13 cellular contexts compared by ENCODE assay signal in the genomic region with DNA sequence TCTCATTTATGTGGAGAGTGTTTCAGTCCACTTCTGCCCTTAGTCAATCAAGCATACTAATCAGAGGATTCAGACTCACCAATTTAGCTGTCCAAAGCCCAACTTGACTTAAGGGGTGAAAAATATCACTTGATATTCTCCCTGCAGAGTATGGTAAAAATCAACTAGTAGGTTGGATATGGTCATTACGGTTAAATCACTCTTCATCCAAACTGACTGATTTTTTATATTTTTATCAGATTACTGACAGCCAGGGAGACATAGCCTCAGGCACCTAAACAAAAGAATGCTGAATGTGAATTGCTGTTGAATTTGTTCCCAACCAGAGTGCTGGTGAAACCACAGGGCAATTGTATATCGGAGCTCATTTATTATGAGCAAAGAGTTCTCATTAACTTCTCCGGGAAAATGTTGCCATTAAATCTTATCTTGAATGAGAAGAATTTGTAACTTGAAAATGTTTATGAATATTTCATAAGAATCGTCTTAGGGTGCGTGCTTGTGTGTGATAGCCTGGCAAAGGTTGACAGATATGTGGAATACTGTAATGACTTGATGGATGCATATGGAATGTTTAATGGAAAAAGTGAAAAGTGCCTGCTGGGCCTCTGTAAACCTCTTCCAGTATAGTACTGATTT.
DNase-seq lines count a peak whose midpoint lies in the region; ATAC-seq and TF ChIP-seq lines count a peak whose summit lies in the region.
"Had no signal": no experiment of that assay in that cellular context is flagged by ENCODE, and none has a peak within 500 bp of the region (broad histone marks: within the 10 kb centered on the region; RNA-seq: fewer than 3 reads in every experiment).

No MANE protein-coding gene starts in this region.

- 52 to 53% methylated on average over 5 of the region's 5 CpGs for WGBS in esophagus squamous epithelium, 2 donors

- no peak overlapping the region for H3K27ac ChIP-seq in esophagus squamous epithelium
- H3K27ac ChIP-seq: body of pancreas, C4-2B, spleen had no signal

- in situ Hi-C loops in HAP-1 (cut with MboI; ENCODE audit: low sequenced_read_pairs) = no loop called here

- H3K4me3 ChIP-seq in BE2C (ENCODE audit: low read depth, low read length) = peak overlapping the region; percentile 9; the same call in 1 of the 2 replicates
- H3K4me3 ChIP-seq in HAP-1 = no peak overlapping the region
- no peak overlapping the region for H3K4me3 ChIP-seq in fibroblast of the aortic adventitia (ENCODE audit: low read depth, low read length)
- no peak overlapping the region for H3K4me3 ChIP-seq in esophagus squamous epithelium
- H3K4me3 ChIP-seq: body of pancreas, spleen had no signal

- intact Hi-C loops in esophagus squamous epithelium (cut with DNase I) = no loop called here

- peak; percentile 32 for DNase-seq in BE2C
- DNase-seq in HAP-1 (ENCODE audit: low spot score in 2 of 2) = peak; percentile 63 to 82
- peak; percentile 95 for DNase-seq in NCI-H69 (lab: John Stamatoyannopoulos, UW)
- DNase-seq in fibroblast of the aortic adventitia (ENCODE audit: low read depth) = peak; percentile 64
- no peak for DNase-seq in esophagus squamous epithelium (lab: John Stamatoyannopoulos, UW)
- no peak for DNase-seq in NCI-H1048 (lab: John Stamatoyannopoulos, UW)
- DNase-seq: body of pancreas, islet precursor cell, spleen had no signal

- TF ChIP-seq CTCF in BE2C (IDR thresholded peaks at IDR 0.05; ENCODE audit: low read depth, low read length) (no peak), fibroblast of the aortic adventitia (IDR thresholded peaks at IDR 0.05; ENCODE audit: insufficient read depth, low read length) (no peak), esophagus squamous epithelium (IDR thresholded peaks at IDR 0.05) (no peak)

- no peak for ATAC-seq in GM21360 (IDR thresholded peaks at IDR 0.05; ENCODE audit: unreplicated experiment)
- ATAC-seq in HG02852 (IDR thresholded peaks at IDR 0.05; ENCODE audit: unreplicated experiment) = no peak
- ATAC-seq: body of pancreas; natural killer cell treated with Interleukin-12 subunit alpha and Interleukin-12 subunit beta and Interleukin-15 and Interleukin-18, amount 100 ng/mL, for 72 hours had no signal

- H3K4me1 ChIP-seq in BE2C (peaks cover 12% of the 10 kb centered on the region), HAP-1 (peaks cover 13% of the 10 kb centered on the region), esophagus squamous epithelium (no peaks in the 10 kb centered on the region)
- H3K4me1 ChIP-seq: body of pancreas, spleen had no signal

- H3K9me3 ChIP-seq in BE2C (no peaks in the 10 kb centered on the region), HAP-1 (no peaks in the 10 kb centered on the region), esophagus squamous epithelium (no peaks in the 10 kb centered on the region)
- H3K9me3 ChIP-seq: body of pancreas, spleen had no signal

- H3K27me3 ChIP-seq in BE2C = no peaks in the 10 kb centered on the region
- no peaks in the 10 kb centered on the region for H3K27me3 ChIP-seq in HAP-1 (ENCODE audit: low read depth)
- H3K27me3 ChIP-seq in esophagus squamous epithelium = no peaks in the 10 kb centered on the region
- H3K27me3 ChIP-seq: body of pancreas, spleen had no signal

- H3K36me3 ChIP-seq in BE2C = no peaks in the 10 kb centered on the region
- H3K36me3 ChIP-seq in HAP-1 (replicated peaks) = no peaks in the 10 kb centered on the region
- no peaks in the 10 kb centered on the region for H3K36me3 ChIP-seq in esophagus squamous epithelium
- H3K36me3 ChIP-seq: spleen had no signal

- TF ChIP-seq POLR2A in esophagus squamous epithelium (IDR thresholded peaks at IDR 0.05) = no peak

Comparison
In these comparisons a context has a peak if more than half of its experiments do, and no peak if none do; other contexts are left out.
1. DNase-seq: peak in BE2C (single experiment), HAP-1 (2 of 2), NCI-H69 (single experiment) and fibroblast of the aortic adventitia (single experiment); none in esophagus squamous epithelium (single experiment) and NCI-H1048 (single experiment).